ENCODE assay signal across 24 cellular contexts in genomic region chr10:63673846-63674245, GRCh38.
"Had no signal": no experiment of that assay in that cellular context is flagged by ENCODE, and none has a peak within 500 bp of the region (broad histone marks: within the 10 kb centered on the region; RNA-seq: fewer than 3 reads in every experiment).

No MANE protein-coding gene starts in this region.

- H3K4me2 ChIP-seq: hepatocyte, smooth muscle cell had no signal

- ATAC-seq: lower lobe of right lung; naive thymus-derived CD4-positive, alpha-beta T cell; natural killer cell treated with Interleukin-12 subunit alpha and Interleukin-12 subunit beta and Interleukin-15 and Interleukin-18, amount 100 ng/mL, for 72 hours; pancreas; right cardiac atrium; stimulated activated naive B cell treated with anti-CD40 and anti-IgM and Interleukin-4, amounts not matched to agents 10 μg/mL and 1 μg/mL and 100 μg/mL, for 72 hours; stimulated activated naive CD8-positive, alpha-beta T cell treated with anti-CD3 and anti-CD28 coated beads, Interleukin-15, Interleukin-2, amounts not matched to agents 100 U/mL and 50 U/mL, for 24 hours had no signal

- H3K27ac ChIP-seq: hepatocyte, lower lobe of right lung, pancreas, prostate gland, sigmoid colon, stomach, suprapubic skin, thoracic aorta, tibial artery, upper lobe of right lung had no signal

- H3K36me3 ChIP-seq: heart right ventricle, lower lobe of right lung, pancreas, prostate gland, sigmoid colon, stomach, suprapubic skin, thoracic aorta, tibial artery, upper lobe of right lung had no signal

- H3K4me1 ChIP-seq: prostate gland had no signal

- H3K4me3 ChIP-seq: heart right ventricle, hepatocyte, lower lobe of right lung, pancreas, prostate gland, sigmoid colon, smooth muscle cell, stomach, suprapubic skin, thoracic aorta, tibial artery, upper lobe of right lung had no signal

- H3K9me3 ChIP-seq: heart right ventricle, lower lobe of right lung, pancreas, prostate gland, sigmoid colon, stomach, suprapubic skin, thoracic aorta, tibial artery, upper lobe of right lung had no signal

- FAIRE-seq: pancreas, urothelium cell line had no signal

- H3K79me2 ChIP-seq: hepatocyte had no signal

- H3K27me3 ChIP-seq: heart right ventricle, hepatocyte, pancreas, sigmoid colon, stomach, suprapubic skin, tibial artery, upper lobe of right lung had no signal

- DNase-seq: heart right ventricle; islet precursor cell; lower lobe of right lung; naive thymus-derived CD4-positive, alpha-beta T cell; pancreas; posterior cingulate gyrus; retina; right cardiac atrium; sigmoid colon; stimulated activated CD4-positive, alpha-beta T cell treated with anti-CD3 and anti-CD28 coated beads, Interleukin-1b, Interleukin-23, amount 100 ng/mL, for 48 hours; stimulated activated CD4-positive, alpha-beta T cell treated with anti-CD3 and anti-CD28 coated beads, Interleukin-2, amount 100 ng/mL, for 48 hours; stimulated activated naive B cell treated with anti-CD40 and anti-IgM and Interleukin-4, amounts not matched to agents 10 μg/mL and 1 μg/mL and 100 μg/mL, for 72 hours; stimulated activated naive CD8-positive, alpha-beta T cell treated with anti-CD3 and anti-CD28 coated beads, Interleukin-15, Interleukin-2, amounts not matched to agents 100 U/mL and 50 U/mL, for 24 hours; stomach; tibial artery; trophoblast cell; upper lobe of right lung had no signal

- H2AFZ ChIP-seq: hepatocyte had no signal
